Comparison of ENCODE assay signal across 10 cellular contexts in the genomic region with DNA sequence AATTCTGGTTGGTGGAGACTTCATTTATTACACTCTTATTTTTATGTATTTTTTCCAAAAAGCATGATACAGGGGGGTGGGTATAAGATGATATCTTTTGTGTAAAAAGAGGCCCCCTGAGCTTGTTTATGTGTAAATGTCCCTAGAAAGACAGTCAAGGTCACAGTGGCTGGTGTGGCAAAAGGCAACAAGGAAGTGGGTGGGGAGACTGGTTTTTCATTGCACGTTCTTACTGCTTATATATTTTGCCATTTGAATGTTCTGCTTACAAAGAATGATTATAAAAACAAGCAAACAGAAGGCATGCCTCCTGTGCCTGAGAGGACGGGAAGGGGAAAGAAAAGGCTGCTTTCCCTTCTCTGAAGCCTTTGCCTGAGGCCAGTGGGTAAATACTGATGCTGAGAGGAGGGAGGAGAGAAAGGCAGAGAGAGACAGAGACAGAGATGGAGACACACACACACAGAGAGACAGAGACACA. TPM values are rescaled to one million over a fixed set of nuclear protein-coding genes. Genes with fewer than 3 reads are reported as not detected.
DNase-seq lines count a peak whose midpoint lies in the region; ATAC-seq and TF ChIP-seq lines count a peak whose summit lies in the region.
"Had no signal": no experiment of that assay in that cellular context is flagged by ENCODE, and none has a peak within 500 bp of the region (broad histone marks: within the 10 kb centered on the region; RNA-seq: fewer than 3 reads in every experiment).

No MANE protein-coding gene starts in this region.

- H3K36me3 ChIP-seq in HAP-1 (replicated peaks) (no peaks in the 10 kb centered on the region), Panc1 (ENCODE audit: control insufficient read depth, insufficient read depth, low read length) (no peaks in the 10 kb centered on the region), esophagus (ENCODE audit: control insufficient read depth in 2 of 2, insufficient read depth in 2 of 2, low read length in 1 of 2) (no peaks in the 10 kb centered on the region), spleen (no peaks in the 10 kb centered on the region)

- TF ChIP-seq POLR2A in spleen (IDR thresholded peaks at IDR 0.05), result no peak

- POLR2A ChIA-PET in Panc1 (lab: Charles Lee), result no interaction called here

- TF ChIP-seq CTCF in Panc1 (IDR thresholded peaks at IDR 0.05) (no peak), spleen (IDR thresholded peaks at IDR 0.05 in 8 of 11, conservative IDR thresholded peaks at IDR 0.05 in 3 of 11) (no peak)

- CTCF ChIA-PET in Panc1 (lab: Charles Lee), result interaction anchor here (0.6 kb wide), 1 partner anchor 39 kb away, joined by 3 read pairs; no protein-coding TSS in a partner anchor

- in situ Hi-C loops in HAP-1 (cut with MboI; ENCODE audit: low sequenced_read_pairs) (no loop called here), Panc1 (cut with HindIII; ENCODE audit: low pct_unique_long_range_greater_than_20kb, low sequenced_read_pairs) (no loop called here)

- H3K27me3 ChIP-seq in HAP-1 (ENCODE audit: low read depth) (no peaks in the 10 kb centered on the region), Panc1 (ENCODE audit: control insufficient read depth, insufficient read depth, low read length) (no peaks in the 10 kb centered on the region), esophagus (ENCODE audit: control insufficient read depth in 1 of 2, insufficient read depth in 2 of 2, low read length in 2 of 2) (no peaks in the 10 kb centered on the region), spleen (replicated peaks in 1 of 7) (no peaks in the 10 kb centered on the region)

- no peak overlapping the region for H3K4me3 ChIP-seq in HAP-1
- H3K4me3 ChIP-seq in Panc1 (ENCODE audit: low read depth in 2 of 2, low read length in 2 of 2), result no peak overlapping the region
- H3K4me3 ChIP-seq in esophagus (ENCODE audit: low read depth in 1 of 2, low read length in 2 of 2), result no peak overlapping the region
- H3K4me3 ChIP-seq in spleen, result no peak overlapping the region

- peaks cover 10% of the 10 kb centered on the region for H3K4me1 ChIP-seq in HAP-1
- H3K4me1 ChIP-seq in Panc1 (ENCODE audit: control insufficient read depth, insufficient read depth, low read length), result peaks cover 2% of the 10 kb centered on the region; the same call in 1 of the 2 replicates
- H3K4me1 ChIP-seq in esophagus (ENCODE audit: control insufficient read depth in 2 of 2, insufficient read depth in 2 of 2, low read length in 1 of 2), result peaks cover 0 to 4% of the 10 kb centered on the region in 2 donors
- H3K4me1 ChIP-seq in spleen, result peaks cover 0 to 46% (median 27%) of the 10 kb centered on the region in 6 donors

- intact Hi-C loops in Panc1 (cut with micrococcal nuclease; ENCODE audit: unreplicated experiment) (loop anchor here (10.0 kb wide), 1 partner anchor 268 kb away; no protein-coding TSS in a partner anchor), spleen (cut with DNase I; ENCODE audit: low total_unique reads) (no loop called here)

- H3K9me3 ChIP-seq in HAP-1 (no peaks in the 10 kb centered on the region), Panc1 (ENCODE audit: control insufficient read depth, insufficient read depth, low read depth, low read length) (no peaks in the 10 kb centered on the region), esophagus (ENCODE audit: control insufficient read depth in 2 of 2, insufficient read depth in 1 of 2, low read depth in 1 of 2, low read length in 1 of 2) (no peaks in the 10 kb centered on the region), spleen (no peaks in the 10 kb centered on the region)

- no TSS peak for BruUV-seq in Panc1 (replicated peaks; lab: Mats Ljungman, UMichigan)

- ATAC-seq in Panc1 (no peak), GM19455 (IDR thresholded peaks at IDR 0.05; ENCODE audit: unreplicated experiment) (no peak)

- WGBS in esophagus, 2 donors, result 8 to 19% methylated on average over 2 of the region's 2 CpGs
- WGBS in spleen, 5 donors, result 16 to 28% (median 22%) methylated on average over 2 of the region's 2 CpGs

- H3K27ac ChIP-seq in Panc1 (ENCODE audit: low read length) (peak overlapping the region; percentile 13), esophagus (ENCODE audit: low read depth in 2 of 2, low read length in 1 of 2) (peak overlapping the region; percentile 51 to 64), spleen (peak overlapping the region in 7 of 8 donors; percentile 51 to 82 (median 74))

- DNase-seq in HAP-1 (ENCODE audit: low spot score in 2 of 2), result peak; percentile 20 to 36
- no peak for DNase-seq in Panc1 (ENCODE audit: low read depth, low spot score)
- DNase-seq in spleen, result no peak
- DNase-seq in DMS153 (lab: John Stamatoyannopoulos, UW), result no peak
- no peak for DNase-seq in CD1c-positive myeloid dendritic cell (ENCODE audit: extremely low spot score)
- DNase-seq in cerebellar cortex (ENCODE audit: low spot score), result no peak
- DNase-seq: NCI-H1105 treated with DMSO at 0.1 percent for 48 hours; stimulated activated CD4-positive, alpha-beta T cell treated with anti-CD3 and anti-CD28 coated beads, Interleukin-4, amount 100 ng/mL, for 24 hours had no signal

RNA-seq across cellular contexts. Expression of gene ADIPOR2, which starts 24.1 kb away (rescaled TPM):
- total RNA-seq in Panc1 (2021; ENCODE audit: unreplicated experiment) (76.0 TPM), spleen (10 to 100 TPM; 34.8 to 43.7 (median 39.9) TPM)
- 44.9 TPM for polyA plus RNA-seq in Panc1 (2012; ENCODE audit: insufficient read length)
- polyA plus RNA-seq in esophagus (10 to 100 TPM; 29.9 to 33.7 TPM), spleen (10 to 100 TPM; 12.9 to 19.5 (median 15.7) TPM)

RNA-seq across cellular contexts. Expression of gene WNT5B, which starts 37.7 kb away (rescaled TPM):
- total RNA-seq in Panc1 (2021; ENCODE audit: unreplicated experiment) (36.9 TPM), spleen (1 to 10 TPM; 3.9 to 8.7 (median 5.0) TPM)
- 34.8 TPM for polyA plus RNA-seq in Panc1 (2012; ENCODE audit: insufficient read length)
- polyA plus RNA-seq in esophagus (10 to 100 TPM; 10.1 to 13.9 TPM), spleen (1 to 10 TPM; 1.1 to 1.8 (median 1.7) TPM)

Comparison
In these comparisons a context has a peak if more than half of its experiments do, and no peak if none do; other contexts are left out.
1. DNase-seq: peak in HAP-1 (2 of 2); none in Panc1 (single experiment), spleen (single experiment), DMS153 (single experiment), CD1c-positive myeloid dendritic cell (single experiment) and cerebellar cortex (single experiment).
2. H3K27ac ChIP-seq: peak in every context shown above with its lines; median percentile 74 in spleen; 58 in esophagus; 13 in Panc1.